Comparison of ENCODE assay signal across 1 cellular context in genomic region chr9:128067622-128067897, GRCh38.
TF ChIP-seq lines count a peak whose summit lies in the region.

No MANE protein-coding gene starts in this region.

TF ChIP-seq in K562, 482 proteins besides CTCF, POLR2A, EP300 and RAD21 (continued from another document and continues in another):
- TF ChIP-seq MXD1 (CRISPR knock-in tag; IDR thresholded peaks at IDR 0.05; ENCODE audit: borderline replicate concordance, poor library complexity, severe bottlenecking), result no peak
- TF ChIP-seq NFRKB (IDR thresholded peaks at IDR 0.05; ENCODE audit: low read depth), result peak; percentile 41
- peak; percentile 68 for TF ChIP-seq POLR2B (IDR thresholded peaks at IDR 0.05; ENCODE audit: low read depth, partially characterized antibody)
- 0 out of 2 replicates have a peak, but pooled peaks have one; percentile 57 for TF ChIP-seq THRB (CRISPR knock-in tag; conservative IDR thresholded peaks at IDR 0.05)
- no peak for TF ChIP-seq ZZZ3 (IDR thresholded peaks at IDR 0.05)
- no peak for TF ChIP-seq ZC3H4 (CRISPR knock-in tag; IDR thresholded peaks at IDR 0.05; ENCODE audit: borderline replicate concordance)
- TF ChIP-seq, protein P1, sequence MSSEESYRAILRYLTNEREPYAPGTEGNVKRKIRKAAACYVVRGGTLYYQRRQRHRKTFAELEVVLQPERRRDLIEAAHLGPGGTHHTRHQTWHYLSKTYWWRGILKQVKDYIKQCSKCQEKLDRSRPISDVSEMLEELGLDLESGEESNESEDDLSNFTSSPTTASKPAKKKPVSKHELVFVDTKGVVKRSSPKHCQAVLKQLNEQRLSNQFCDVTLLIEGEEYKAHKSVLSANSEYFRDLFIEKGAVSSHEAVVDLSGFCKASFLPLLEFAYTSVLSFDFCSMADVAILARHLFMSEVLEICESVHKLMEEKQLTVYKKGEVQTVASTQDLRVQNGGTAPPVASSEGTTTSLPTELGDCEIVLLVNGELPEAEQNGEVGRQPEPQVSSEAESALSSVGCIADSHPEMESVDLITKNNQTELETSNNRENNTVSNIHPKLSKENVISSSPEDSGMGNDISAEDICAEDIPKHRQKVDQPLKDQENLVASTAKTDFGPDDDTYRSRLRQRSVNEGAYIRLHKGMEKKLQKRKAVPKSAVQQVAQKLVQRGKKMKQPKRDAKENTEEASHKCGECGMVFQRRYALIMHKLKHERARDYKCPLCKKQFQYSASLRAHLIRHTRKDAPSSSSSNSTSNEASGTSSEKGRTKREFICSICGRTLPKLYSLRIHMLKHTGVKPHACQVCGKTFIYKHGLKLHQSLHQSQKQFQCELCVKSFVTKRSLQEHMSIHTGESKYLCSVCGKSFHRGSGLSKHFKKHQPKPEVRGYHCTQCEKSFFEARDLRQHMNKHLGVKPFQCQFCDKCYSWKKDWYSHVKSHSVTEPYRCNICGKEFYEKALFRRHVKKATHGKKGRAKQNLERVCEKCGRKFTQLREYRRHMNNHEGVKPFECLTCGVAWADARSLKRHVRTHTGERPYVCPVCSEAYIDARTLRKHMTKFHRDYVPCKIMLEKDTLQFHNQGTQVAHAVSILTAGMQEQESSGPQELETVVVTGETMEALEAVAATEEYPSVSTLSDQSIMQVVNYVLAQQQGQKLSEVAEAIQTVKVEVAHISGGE (CRISPR knock-in tag; IDR thresholded peaks at IDR 0.05), result no peak
- TF ChIP-seq ARNT (IDR thresholded peaks at IDR 0.05), result peak in 1 of 2 experiments; percentile 82; a peak in 2 of 4 replicates
- TF ChIP-seq ZNF217 (CRISPR knock-in tag; IDR thresholded peaks at IDR 0.05), result no peak
- 0 out of 2 replicates have a peak, but pooled peaks have one; percentile 50 for TF ChIP-seq HOXB6 (CRISPR knock-in tag; IDR thresholded peaks at IDR 0.05; ENCODE audit: borderline replicate concordance)
- TF ChIP-seq NFATC3 (IDR thresholded peaks at IDR 0.05), result 0 out of 2 replicates have a peak, but pooled peaks have one; percentile 53
- TF ChIP-seq SP1 (CRISPR knock-in tag; IDR thresholded peaks at IDR 0.05), result peak; percentile 87; the same call in 1 of the 2 replicates
- TF ChIP-seq ZNF551 (CRISPR knock-in tag; IDR thresholded peaks at IDR 0.05), result no peak
- TF ChIP-seq FOXM1 (IDR thresholded peaks at IDR 0.05; ENCODE audit: low read depth), result peak; percentile 60
- no peak for TF ChIP-seq FOXM1 (CRISPR knock-in tag; IDR thresholded peaks at IDR 0.05; ENCODE audit: low read depth)
- TF ChIP-seq TARDBP (IDR thresholded peaks at IDR 0.05), result 0 out of 2 replicates have a peak, but pooled peaks have one; percentile 18
- TF ChIP-seq FOXK2 (conservative IDR thresholded peaks at IDR 0.05 in 1 of 2, IDR thresholded peaks at IDR 0.05 in 1 of 2; ENCODE audit: low read depth in 2 of 2), result no peak; a peak in 1 of 4 replicates
- TF ChIP-seq, protein P2, sequence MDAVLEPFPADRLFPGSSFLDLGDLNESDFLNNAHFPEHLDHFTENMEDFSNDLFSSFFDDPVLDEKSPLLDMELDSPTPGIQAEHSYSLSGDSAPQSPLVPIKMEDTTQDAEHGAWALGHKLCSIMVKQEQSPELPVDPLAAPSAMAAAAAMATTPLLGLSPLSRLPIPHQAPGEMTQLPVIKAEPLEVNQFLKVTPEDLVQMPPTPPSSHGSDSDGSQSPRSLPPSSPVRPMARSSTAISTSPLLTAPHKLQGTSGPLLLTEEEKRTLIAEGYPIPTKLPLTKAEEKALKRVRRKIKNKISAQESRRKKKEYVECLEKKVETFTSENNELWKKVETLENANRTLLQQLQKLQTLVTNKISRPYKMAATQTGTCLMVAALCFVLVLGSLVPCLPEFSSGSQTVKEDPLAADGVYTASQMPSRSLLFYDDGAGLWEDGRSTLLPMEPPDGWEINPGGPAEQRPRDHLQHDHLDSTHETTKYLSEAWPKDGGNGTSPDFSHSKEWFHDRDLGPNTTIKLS (IDR thresholded peaks at IDR 0.05; ENCODE audit: borderline replicate concordance, low read depth), result 0 out of 2 replicates have a peak, but pooled peaks have one; percentile 1
- TF ChIP-seq ZNF280B (CRISPR knock-in tag; IDR thresholded peaks at IDR 0.05), result no peak
- TF ChIP-seq, protein P3, sequence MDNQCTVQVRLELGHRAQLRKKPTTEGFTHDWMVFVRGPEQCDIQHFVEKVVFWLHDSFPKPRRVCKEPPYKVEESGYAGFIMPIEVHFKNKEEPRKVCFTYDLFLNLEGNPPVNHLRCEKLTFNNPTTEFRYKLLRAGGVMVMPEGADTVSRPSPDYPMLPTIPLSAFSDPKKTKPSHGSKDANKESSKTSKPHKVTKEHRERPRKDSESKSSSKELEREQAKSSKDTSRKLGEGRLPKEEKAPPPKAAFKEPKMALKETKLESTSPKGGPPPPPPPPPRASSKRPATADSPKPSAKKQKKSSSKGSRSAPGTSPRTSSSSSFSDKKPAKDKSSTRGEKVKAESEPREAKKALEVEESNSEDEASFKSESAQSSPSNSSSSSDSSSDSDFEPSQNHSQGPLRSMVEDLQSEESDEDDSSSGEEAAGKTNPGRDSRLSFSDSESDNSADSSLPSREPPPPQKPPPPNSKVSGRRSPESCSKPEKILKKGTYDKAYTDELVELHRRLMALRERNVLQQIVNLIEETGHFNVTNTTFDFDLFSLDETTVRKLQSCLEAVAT (IDR thresholded peaks at IDR 0.05), result peak in 1 of 2 experiments; percentile 40; a peak in 1 of 4 replicates
- no peak for TF ChIP-seq FIP1L1 (IDR thresholded peaks at IDR 0.05; ENCODE audit: low read depth, low read length, poor library complexity, severe bottlenecking)
- TF ChIP-seq SREBF2 (CRISPR knock-in tag; IDR thresholded peaks at IDR 0.05), result no peak
- 0 out of 2 replicates have a peak, but pooled peaks have one; percentile 24 for TF ChIP-seq SMARCA4 (IDR thresholded peaks at IDR 0.05)
- no peak for TF ChIP-seq ZNF717 (CRISPR knock-in tag; IDR thresholded peaks at IDR 0.05)
- peak; percentile 73; the same call in 1 of the 2 replicates for TF ChIP-seq FOSL1 (tag; conservative IDR thresholded peaks at IDR 0.05)
- TF ChIP-seq TEAD2 (tag; IDR thresholded peaks at IDR 0.05), result no peak
- TF ChIP-seq THRAP3 (IDR thresholded peaks at IDR 0.05; ENCODE audit: borderline replicate concordance), result no peak
- TF ChIP-seq, protein P4, sequence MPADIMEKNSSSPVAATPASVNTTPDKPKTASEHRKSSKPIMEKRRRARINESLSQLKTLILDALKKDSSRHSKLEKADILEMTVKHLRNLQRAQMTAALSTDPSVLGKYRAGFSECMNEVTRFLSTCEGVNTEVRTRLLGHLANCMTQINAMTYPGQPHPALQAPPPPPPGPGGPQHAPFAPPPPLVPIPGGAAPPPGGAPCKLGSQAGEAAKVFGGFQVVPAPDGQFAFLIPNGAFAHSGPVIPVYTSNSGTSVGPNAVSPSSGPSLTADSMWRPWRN (IDR thresholded peaks at IDR 0.05; ENCODE audit: low read depth), result peak; percentile 51; the same call in 1 of the 2 replicates
- TF ChIP-seq TEAD4 (IDR thresholded peaks at IDR 0.05; ENCODE audit: low read length), result peak; percentile 34; the same call in 1 of the 2 replicates
- no peak for TF ChIP-seq TEAD4 (CRISPR knock-in tag; IDR thresholded peaks at IDR 0.05; ENCODE audit: borderline replicate concordance)
- no peak for TF ChIP-seq ZNF695 (CRISPR knock-in tag; IDR thresholded peaks at IDR 0.05)
- peak; percentile 76 for TF ChIP-seq SUPT5H (IDR thresholded peaks at IDR 0.05)
- TF ChIP-seq, protein P5, sequence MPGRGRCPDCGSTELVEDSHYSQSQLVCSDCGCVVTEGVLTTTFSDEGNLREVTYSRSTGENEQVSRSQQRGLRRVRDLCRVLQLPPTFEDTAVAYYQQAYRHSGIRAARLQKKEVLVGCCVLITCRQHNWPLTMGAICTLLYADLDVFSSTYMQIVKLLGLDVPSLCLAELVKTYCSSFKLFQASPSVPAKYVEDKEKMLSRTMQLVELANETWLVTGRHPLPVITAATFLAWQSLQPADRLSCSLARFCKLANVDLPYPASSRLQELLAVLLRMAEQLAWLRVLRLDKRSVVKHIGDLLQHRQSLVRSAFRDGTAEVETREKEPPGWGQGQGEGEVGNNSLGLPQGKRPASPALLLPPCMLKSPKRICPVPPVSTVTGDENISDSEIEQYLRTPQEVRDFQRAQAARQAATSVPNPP (IDR thresholded peaks at IDR 0.05; ENCODE audit: borderline replicate concordance, insufficient read depth, insufficient read length), result no peak
- no peak for TF ChIP-seq NR2C2 (CRISPR knock-in tag; IDR thresholded peaks at IDR 0.05)
- TF ChIP-seq NR2C2 (tag; IDR thresholded peaks at IDR 0.05), result no peak
- no peak for TF ChIP-seq PRMT5 (CRISPR knock-in tag; IDR thresholded peaks at IDR 0.05)
- peak; percentile 4; the same call in 1 of the 2 replicates for TF ChIP-seq RB1 (IDR thresholded peaks at IDR 0.05; ENCODE audit: low read depth)
- no peak for TF ChIP-seq NR2C1 (IDR thresholded peaks at IDR 0.05)
- no peak for TF ChIP-seq NR2C1 (tag; IDR thresholded peaks at IDR 0.05)
- TF ChIP-seq, protein P6, sequence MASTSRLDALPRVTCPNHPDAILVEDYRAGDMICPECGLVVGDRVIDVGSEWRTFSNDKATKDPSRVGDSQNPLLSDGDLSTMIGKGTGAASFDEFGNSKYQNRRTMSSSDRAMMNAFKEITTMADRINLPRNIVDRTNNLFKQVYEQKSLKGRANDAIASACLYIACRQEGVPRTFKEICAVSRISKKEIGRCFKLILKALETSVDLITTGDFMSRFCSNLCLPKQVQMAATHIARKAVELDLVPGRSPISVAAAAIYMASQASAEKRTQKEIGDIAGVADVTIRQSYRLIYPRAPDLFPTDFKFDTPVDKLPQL (IDR thresholded peaks at IDR 0.05; ENCODE audit: extremely low read depth, insufficient read length), result no peak
- no peak for TF ChIP-seq ZNF3 (CRISPR knock-in tag; IDR thresholded peaks at IDR 0.05)
- TF ChIP-seq BRD9 (IDR thresholded peaks at IDR 0.05; ENCODE audit: low read depth, partially characterized antibody), result peak; percentile 53
- TF ChIP-seq MLX (CRISPR knock-in tag; conservative IDR thresholded peaks at IDR 0.05), result no peak
- TF ChIP-seq, protein P7, sequence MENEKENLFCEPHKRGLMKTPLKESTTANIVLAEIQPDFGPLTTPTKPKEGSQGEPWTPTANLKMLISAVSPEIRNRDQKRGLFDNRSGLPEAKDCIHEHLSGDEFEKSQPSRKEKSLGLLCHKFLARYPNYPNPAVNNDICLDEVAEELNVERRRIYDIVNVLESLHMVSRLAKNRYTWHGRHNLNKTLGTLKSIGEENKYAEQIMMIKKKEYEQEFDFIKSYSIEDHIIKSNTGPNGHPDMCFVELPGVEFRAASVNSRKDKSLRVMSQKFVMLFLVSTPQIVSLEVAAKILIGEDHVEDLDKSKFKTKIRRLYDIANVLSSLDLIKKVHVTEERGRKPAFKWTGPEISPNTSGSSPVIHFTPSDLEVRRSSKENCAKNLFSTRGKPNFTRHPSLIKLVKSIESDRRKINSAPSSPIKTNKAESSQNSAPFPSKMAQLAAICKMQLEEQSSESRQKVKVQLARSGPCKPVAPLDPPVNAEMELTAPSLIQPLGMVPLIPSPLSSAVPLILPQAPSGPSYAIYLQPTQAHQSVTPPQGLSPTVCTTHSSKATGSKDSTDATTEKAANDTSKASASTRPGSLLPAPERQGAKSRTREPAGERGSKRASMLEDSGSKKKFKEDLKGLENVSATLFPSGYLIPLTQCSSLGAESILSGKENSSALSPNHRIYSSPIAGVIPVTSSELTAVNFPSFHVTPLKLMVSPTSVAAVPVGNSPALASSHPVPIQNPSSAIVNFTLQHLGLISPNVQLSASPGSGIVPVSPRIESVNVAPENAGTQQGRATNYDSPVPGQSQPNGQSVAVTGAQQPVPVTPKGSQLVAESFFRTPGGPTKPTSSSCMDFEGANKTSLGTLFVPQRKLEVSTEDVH (IDR thresholded peaks at IDR 0.05; ENCODE audit: low read depth, partially characterized antibody), result peak; percentile 59
- no peak for TF ChIP-seq TRIM24 (IDR thresholded peaks at IDR 0.05)
- TF ChIP-seq E2F4 (CRISPR knock-in tag; IDR thresholded peaks at IDR 0.05; ENCODE audit: low read depth), result no peak
- peak in 1 of 2 experiments; percentile 47; a peak in 1 of 4 replicates for TF ChIP-seq HDAC1 (IDR thresholded peaks at IDR 0.05)
- TF ChIP-seq MTA2 (IDR thresholded peaks at IDR 0.05; ENCODE audit: low read depth), result no peak
- no peak for TF ChIP-seq FOXJ3 (CRISPR knock-in tag; IDR thresholded peaks at IDR 0.05)
- 0 out of 2 replicates have a peak, but pooled peaks have one; percentile 6 for TF ChIP-seq ETV5 (CRISPR knock-in tag; IDR thresholded peaks at IDR 0.05; ENCODE audit: low read depth)
- TF ChIP-seq ATF7 (IDR thresholded peaks at IDR 0.05), result no peak
- no peak for TF ChIP-seq MTF1 (CRISPR knock-in tag; IDR thresholded peaks at IDR 0.05; ENCODE audit: borderline replicate concordance)
- no peak for TF ChIP-seq ILK (tag; IDR thresholded peaks at IDR 0.05; ENCODE audit: borderline replicate concordance, low read depth)
